9 cellular contexts compared by ENCODE assay signal in the genomic region with DNA sequence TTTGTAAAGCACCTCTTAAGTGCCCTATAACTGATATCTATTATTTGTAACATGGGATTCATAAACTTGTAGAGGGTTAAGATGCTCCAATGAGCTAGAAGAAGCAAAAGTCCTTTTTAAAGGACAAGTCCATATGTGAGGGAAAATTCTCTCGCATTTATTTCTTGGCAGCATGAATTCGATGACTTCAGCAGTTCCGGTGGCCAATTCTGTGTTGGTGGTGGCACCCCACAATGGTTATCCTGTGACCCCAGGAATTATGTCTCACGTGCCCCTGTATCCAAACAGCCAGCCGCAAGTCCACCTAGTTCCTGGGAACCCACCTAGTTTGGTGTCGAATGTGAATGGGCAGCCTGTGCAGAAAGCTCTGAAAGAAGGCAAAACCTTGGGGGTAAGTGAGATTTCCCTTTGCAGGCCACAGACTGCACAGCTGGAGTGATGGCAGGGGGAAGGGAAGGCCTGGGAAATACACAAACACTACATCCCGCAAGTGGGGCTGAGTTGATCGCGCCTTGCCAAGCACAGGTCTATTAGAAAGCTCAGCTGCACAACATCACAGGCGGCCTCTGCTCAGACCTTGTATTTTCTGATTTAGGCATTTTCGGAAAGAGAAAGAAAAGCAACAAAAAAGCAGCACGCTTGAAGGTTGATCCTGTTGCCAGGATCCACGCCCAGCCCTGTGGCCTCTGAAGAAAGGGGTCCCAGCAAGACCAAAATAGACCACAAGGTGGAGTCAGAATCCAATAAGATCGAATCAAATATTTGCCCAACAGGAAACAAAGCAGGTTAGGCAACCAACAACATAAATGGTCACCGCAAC. TPM values are rescaled to one million over a fixed set of nuclear protein-coding genes. Genes with fewer than 3 reads are reported as not detected.
DNase-seq lines count a peak whose midpoint lies in the region; ATAC-seq and TF ChIP-seq lines count a peak whose summit lies in the region.
"Had no signal": no experiment of that assay in that cellular context is flagged by ENCODE, and none has a peak within 500 bp of the region (broad histone marks: within the 10 kb centered on the region; RNA-seq: fewer than 3 reads in every experiment).

No MANE protein-coding gene starts in this region.

- intact Hi-C loops in mucosa of descending colon (cut with DNase I, micrococcal nuclease): loop anchor here in 1 of 2 donors (2.0 kb wide), 1 partner anchor 56 kb away; the partner anchor contains the start of gene MS4A15

- H3K36me3 ChIP-seq in mucosa of descending colon (ENCODE audit: low read depth): no peaks in the 10 kb centered on the region

- H3K27me3 Mint-ChIP-seq in activated T-helper 17 cell treated with anti-CD3 and anti-CD28 coated beads, Interleukin-2, amount 50 U/mL, for 72 hours: peaks cover 15% of the 10 kb centered on the region

- ATAC-seq in mucosa of descending colon: peak; percentile 55
- no peak for ATAC-seq in HG03342 (IDR thresholded peaks at IDR 0.05; ENCODE audit: unreplicated experiment)
- ATAC-seq in activated T-helper 17 cell treated with anti-CD3 and anti-CD28 coated beads, Interleukin-2, amount 50 U/mL, for 72 hours (replicated peaks): no peak
- ATAC-seq in HG02763 (IDR thresholded peaks at IDR 0.05; ENCODE audit: unreplicated experiment): no peak

- no peaks in the 10 kb centered on the region for H3K9me3 Mint-ChIP-seq in activated T-helper 17 cell treated with anti-CD3 and anti-CD28 coated beads, Interleukin-2, amount 50 U/mL, for 72 hours
- H3K9me3 Mint-ChIP-seq: dendritic cell treated with granulocyte-macrophage colony-stimulating factor and Interleukin-4, amounts not matched to agents 40 ng/mL and 50 ng/mL, for 4 days had no signal

- H3K4me3 Mint-ChIP-seq in activated T-helper 17 cell treated with anti-CD3 and anti-CD28 coated beads, Interleukin-2, amount 50 U/mL, for 72 hours: no peak overlapping the region
- H3K4me3 Mint-ChIP-seq: dendritic cell treated with granulocyte-macrophage colony-stimulating factor and Interleukin-4, amounts not matched to agents 40 ng/mL and 50 ng/mL, for 4 days had no signal

- TF ChIP-seq CTCF in GM12873 (IDR thresholded peaks at IDR 0.05; ENCODE audit: insufficient read depth, low read depth, low read length, missing control alignments) (peak; percentile 53), astrocyte of the spinal cord (IDR thresholded peaks at IDR 0.05; ENCODE audit: low read depth, low read length) (peak; percentile 21), mucosa of descending colon (IDR thresholded peaks at IDR 0.05) (no peak)

- in situ Hi-C loops in astrocyte of the spinal cord (cut with HindIII; ENCODE audit: low sequenced_read_pairs): no loop called here

- no peak overlapping the region for H3K27ac Mint-ChIP-seq in activated T-helper 17 cell treated with anti-CD3 and anti-CD28 coated beads, Interleukin-2, amount 50 U/mL, for 72 hours
- H3K27ac Mint-ChIP-seq: dendritic cell treated with granulocyte-macrophage colony-stimulating factor and Interleukin-4, amounts not matched to agents 40 ng/mL and 50 ng/mL, for 4 days had no signal

- no peaks in the 10 kb centered on the region for H3K9me3 ChIP-seq in mucosa of descending colon

- H3K4me3 ChIP-seq in astrocyte of the spinal cord (ENCODE audit: low read depth, low read length) (no peak overlapping the region), mucosa of descending colon (no peak overlapping the region)

- peaks cover 21% of the 10 kb centered on the region for H3K4me1 ChIP-seq in mucosa of descending colon (ENCODE audit: low read depth)

- peak; percentile 76 for DNase-seq in NCI-H1105 (lab: John Stamatoyannopoulos, UW)
- no peak for DNase-seq in astrocyte of the spinal cord (ENCODE audit: low read depth, low spot score)
- DNase-seq in mucosa of descending colon: peak in 2 of 3 donors; percentile 41 to 81
- DNase-seq in NCI-H510A treated with DMSO at 0.1 percent for 48 hours (lab: John Stamatoyannopoulos, UW): no peak

- H3K4me1 Mint-ChIP-seq in activated T-helper 17 cell treated with anti-CD3 and anti-CD28 coated beads, Interleukin-2, amount 50 U/mL, for 72 hours: no peaks in the 10 kb centered on the region

- H3K36me3 Mint-ChIP-seq in activated T-helper 17 cell treated with anti-CD3 and anti-CD28 coated beads, Interleukin-2, amount 50 U/mL, for 72 hours (ENCODE audit: low read depth): no peaks in the 10 kb centered on the region

RNA-seq across cellular contexts. Expression of gene MS4A8, which starts 1.5 kb away (rescaled TPM):
- 10 to 100 TPM; 11.5 to 36.2 (median 18.4) TPM for total RNA-seq in mucosa of descending colon
- not detected for total RNA-seq in activated T-helper 17 cell treated with anti-CD3 and anti-CD28 coated beads, Interleukin-2, amount 50 U/mL, for 72 hours

RNA-seq across cellular contexts. Expression of gene MS4A18, which starts 23.6 kb away (rescaled TPM):
- not detected for total RNA-seq in mucosa of descending colon
- total RNA-seq in activated T-helper 17 cell treated with anti-CD3 and anti-CD28 coated beads, Interleukin-2, amount 50 U/mL, for 72 hours: not detected

RNA-seq across cellular contexts. Expression of gene MS4A15, which starts 55.8 kb away (rescaled TPM):
- under 1 TPM in 1 of 3 donors, not detected in 2; 0.38 TPM for total RNA-seq in mucosa of descending colon
- total RNA-seq in activated T-helper 17 cell treated with anti-CD3 and anti-CD28 coated beads, Interleukin-2, amount 50 U/mL, for 72 hours: not detected

Comparison
In these comparisons a context has a peak if more than half of its experiments do, and no peak if none do; other contexts are left out.
1. DNase-seq: peak in NCI-H1105 (single experiment) and mucosa of descending colon (2 of 3); none in astrocyte of the spinal cord (single experiment) and NCI-H510A treated with DMSO at 0.1 percent for 48 hours (single experiment).
2. RNA of gene MS4A8, which starts 1.5 kb away (total RNA-seq): 11.5 to 36.2 TPM in mucosa of descending colon; not detected in activated T-helper 17 cell treated with anti-CD3 and anti-CD28 coated beads, Interleukin-2, amount 50 U/mL, for 72 hours; every median in the first group is over 10 times any median in the second.